ENCODE assay signal across 17 cellular contexts in genomic region chr1:21876267-21876666, GRCh38.
DNase-seq lines count a peak whose midpoint lies in the region; ATAC-seq and TF ChIP-seq lines count a peak whose summit lies in the region.
"Had no signal": no experiment of that assay in that cellular context is flagged by ENCODE, and none has a peak within 500 bp of the region (broad histone marks: within the 10 kb centered on the region; RNA-seq: fewer than 3 reads in every experiment).

No MANE protein-coding gene starts in this region.

- no peak overlapping the region for H3K4me2 ChIP-seq in neuronal stem cell (ENCODE audit: insufficient read depth, low read length, poor library complexity, severe bottlenecking)
- H3K4me2 ChIP-seq: A549 had no signal

- DNase-seq in left ventricle myocardium superior (peak; percentile 27), right atrium auricular region (ENCODE audit: low spot score) (no peak), neuronal stem cell (ENCODE audit: low spot score) (no peak), AG20443 (ENCODE audit: low spot score) (no peak), retina (no peak)
- DNase-seq: 8988T; ACHN; C1 segment of cervical spinal cord; Calu3; CD4-positive, alpha-beta memory T cell; DMS53; GF-D8; GOT3; HFFc6 had no signal

- no peak overlapping the region for H2AFZ ChIP-seq in neuronal stem cell (ENCODE audit: low read length)

- H4K91ac ChIP-seq in neuronal stem cell (ENCODE audit: low read depth, low read length, poor library complexity): no peak overlapping the region

- H4K8ac ChIP-seq in neuronal stem cell (ENCODE audit: low read depth, low read length): no peak overlapping the region

- H3K4me1 ChIP-seq in right atrium auricular region (peaks cover 0 to 26% of the 10 kb centered on the region in 2 donors), neuronal stem cell (ENCODE audit: control insufficient read depth in 2 of 2, insufficient read depth in 1 of 2, low read depth in 1 of 2, low read length in 2 of 2) (peaks cover 0 to 2% of the 10 kb centered on the region in 2 donors), stomach smooth muscle (ENCODE audit: control insufficient read depth, insufficient read depth, low read length) (peaks cover 10% of the 10 kb centered on the region)
- H3K4me1 ChIP-seq: A549, HAP-1 had no signal

- peak overlapping the region; percentile 61 for H2BK120ac ChIP-seq in neuronal stem cell (ENCODE audit: low read depth, low read length)

- WGBS in neuronal stem cell (ENCODE audit: extremely low coverage in 2 of 2, insufficient read length in 2 of 2, insufficient replicate concordance in 1 of 2), 2 donors: no CpG with 5 or more reads among the region's 16 CpGs

- intact Hi-C loops in left ventricle myocardium superior (cut with micrococcal nuclease): no loop called here

- no peak overlapping the region for H3K27ac ChIP-seq in right atrium auricular region
- H3K27ac ChIP-seq in neuronal stem cell (replicated peaks; ENCODE audit: low read length): no peak overlapping the region
- H3K27ac ChIP-seq in stomach smooth muscle (ENCODE audit: low read length): peak overlapping the region; percentile 24
- H3K27ac ChIP-seq: A549 had no signal

- no peaks in the 10 kb centered on the region for H3K9me3 ChIP-seq in right atrium auricular region
- no peaks in the 10 kb centered on the region for H3K9me3 ChIP-seq in neuronal stem cell (replicated peaks in 1 of 2; ENCODE audit: control insufficient read depth in 2 of 2, insufficient read depth in 1 of 2, low read depth in 1 of 2, low read length in 2 of 2)
- H3K9me3 ChIP-seq in stomach smooth muscle (ENCODE audit: control insufficient read depth in 2 of 2, low read length in 2 of 2): no peaks in the 10 kb centered on the region
- H3K9me3 ChIP-seq: A549, HAP-1 had no signal

- H2AK5ac ChIP-seq in neuronal stem cell (ENCODE audit: low read depth, low read length): peak overlapping the region; percentile 56

- H3K36me3 ChIP-seq in right atrium auricular region (peaks cover 100% of the 10 kb centered on the region), neuronal stem cell (replicated peaks in 1 of 2; ENCODE audit: control insufficient read depth in 2 of 2, insufficient read depth in 2 of 2, low read length in 2 of 2) (peaks cover 62 to 91% of the 10 kb centered on the region in 2 donors), stomach smooth muscle (ENCODE audit: control insufficient read depth in 2 of 2, insufficient read depth in 2 of 2, low read length in 2 of 2) (peaks cover 88 to 94% of the 10 kb centered on the region in 2 donors)

- H3K14ac ChIP-seq in neuronal stem cell (ENCODE audit: low read length): peak overlapping the region; percentile 21

- no peak overlapping the region for H3K23ac ChIP-seq in neuronal stem cell (ENCODE audit: low read depth, low read length, poor library complexity)

- no peak overlapping the region for H2BK12ac ChIP-seq in neuronal stem cell (ENCODE audit: low read length)

- H3K27me3 ChIP-seq in right atrium auricular region (no peaks in the 10 kb centered on the region), neuronal stem cell (ENCODE audit: control insufficient read depth in 3 of 3, insufficient read depth in 3 of 3, low read depth in 1 of 3, low read length in 3 of 3) (no peaks in the 10 kb centered on the region), stomach smooth muscle (ENCODE audit: control insufficient read depth in 1 of 2, insufficient read depth in 2 of 2, low read length in 2 of 2) (no peaks in the 10 kb centered on the region)

- ATAC-seq in left ventricle myocardium superior: no peak
- ATAC-seq: A549 had no signal

- H3K4me3 ChIP-seq in right atrium auricular region (no peak overlapping the region), neuronal stem cell (ENCODE audit: low read length in 2 of 2) (no peak overlapping the region), stomach smooth muscle (ENCODE audit: low read length in 2 of 2) (no peak overlapping the region)
- H3K4me3 ChIP-seq: A549, HAP-1 had no signal

- H3K79me1 ChIP-seq in neuronal stem cell (ENCODE audit: low read depth, low read length): peaks cover 9% of the 10 kb centered on the region

- no peak overlapping the region for H3K4ac ChIP-seq in neuronal stem cell (ENCODE audit: low read length)

- no peak overlapping the region for H3K18ac ChIP-seq in neuronal stem cell (ENCODE audit: low read length)

- H2BK5ac ChIP-seq in neuronal stem cell (ENCODE audit: low read length): no peak overlapping the region

- H2BK15ac ChIP-seq in neuronal stem cell (ENCODE audit: low read length): no peak overlapping the region

- TF ChIP-seq CTCF in right atrium auricular region (IDR thresholded peaks at IDR 0.05): no peak

- no peak overlapping the region for H3K9ac ChIP-seq in neuronal stem cell (ENCODE audit: low read depth, low read length, poor library complexity)
- H3K9ac ChIP-seq in stomach smooth muscle (ENCODE audit: low read length in 2 of 2): no peak overlapping the region
